8 cellular contexts compared by ENCODE assay signal in the genomic region with DNA sequence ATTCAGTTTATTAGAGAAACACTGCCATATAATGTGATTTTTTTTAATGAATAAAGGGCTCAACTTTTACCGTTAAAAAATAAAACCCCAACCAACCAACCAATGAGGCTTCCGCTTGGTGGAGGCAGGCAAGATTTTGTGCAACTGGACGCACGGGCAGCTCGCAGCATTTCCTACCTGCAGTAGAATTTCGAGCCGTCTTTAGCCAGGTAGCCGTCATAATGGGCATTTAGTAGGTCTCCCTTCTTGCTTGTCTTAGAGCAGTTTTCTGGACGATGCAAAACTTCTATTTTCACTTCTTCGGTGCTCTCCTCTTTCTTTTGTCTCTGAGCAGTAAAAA. TPM values are rescaled to one million over a fixed set of nuclear protein-coding genes. Genes with fewer than 3 reads are reported as not detected.
DNase-seq lines count a peak whose midpoint lies in the region; ATAC-seq and TF ChIP-seq lines count a peak whose summit lies in the region.

No MANE protein-coding gene starts in this region.

- peak overlapping the region; percentile 18 to 92 (median 73) for H3K4me3 ChIP-seq in heart right ventricle
- peak overlapping the region; percentile 87 for H3K4me3 ChIP-seq in mononuclear cell (ENCODE audit: low read length)

- H3K4me1 ChIP-seq in heart right ventricle (peaks cover 0 to 54% (median 44%) of the 10 kb centered on the region in 9 donors), mononuclear cell (ENCODE audit: insufficient read depth, low read length) (peaks cover 41% of the 10 kb centered on the region)

- 2% methylated on average over 10 of the region's 10 CpGs for WGBS in heart right ventricle, 2 donors

- DNase-seq in heart right ventricle = no peak
- no peak for DNase-seq in Right ventricle myocardium superior
- DNase-seq in M059J (ENCODE audit: low read depth) = peak; percentile 33
- peak in 4 of 61 donors; percentile 27 to 56 (median 34) for DNase-seq in caudate nucleus (lab: John Stamatoyannopoulos, UW)
- DNase-seq in RPMI8226 = no peak
- no peak for DNase-seq in A172 (ENCODE audit: low spot score)

- H3K27me3 ChIP-seq in heart right ventricle (no peaks in the 10 kb centered on the region), mononuclear cell (ENCODE audit: insufficient read depth, low read length) (no peaks in the 10 kb centered on the region)

- H3K36me3 ChIP-seq in heart right ventricle = no peaks in the 10 kb centered on the region

- intact Hi-C loops in heart right ventricle (cut with DNase I) (loop anchor here in 3 of 10 donors (1.0 to 2.0 kb wide), 2 partner anchors 27 kb away; partner anchors contain the start of genes PJVK (in 3 of the 3) and PRKRA (in 3 of the 3)), Right ventricle myocardium superior (cut with DNase I) (no loop called here)

- no peaks in the 10 kb centered on the region for H3K9me3 ChIP-seq in heart right ventricle
- no peaks in the 10 kb centered on the region for H3K9me3 ChIP-seq in mononuclear cell (ENCODE audit: low read depth, low read length)

- no peak for TF ChIP-seq CTCF in heart right ventricle (IDR thresholded peaks at IDR 0.05)

- ATAC-seq in heart right ventricle = no peak
- no peak for ATAC-seq in Right ventricle myocardium superior (ENCODE audit: poor library complexity)
- ATAC-seq in GM21367 (IDR thresholded peaks at IDR 0.05; ENCODE audit: unreplicated experiment) = no peak

- H3K27ac ChIP-seq in heart right ventricle (peak overlapping the region; percentile 81 to 97 (median 93)), caudate nucleus (ENCODE audit: low read depth, low read length) (peak overlapping the region; percentile 99)

RNA-seq across cellular contexts. Expression of gene FKBP7, which starts 0.3 kb away (rescaled TPM):
- total RNA-seq in heart right ventricle (10 to 100 TPM in 4 of 10 donors, 1 to 10 TPM in 6; 6.1 to 11.3 (median 9.2) TPM), Right ventricle myocardium superior (6.5 TPM), mononuclear cell (0.21 TPM)
- polyA plus RNA-seq in heart right ventricle = 10 to 100 TPM in 1 of 2 donors, 1 to 10 TPM in 1; 6.1 to 12.4 TPM
- 35.4 and 49.4 TPM in 2 replicates for total RNA-seq in M059J (2014; rRNA removed; shearing (Covaris generic))
- total RNA-seq in A172 (2014; rRNA removed; shearing (Covaris generic)) = 3.6 and 10.5 TPM in 2 replicates

RNA-seq across cellular contexts. Expression of gene PLEKHA3, which starts 2.2 kb away (rescaled TPM):
- total RNA-seq in heart right ventricle (10 to 100 TPM; 32.4 to 53.2 (median 41.4) TPM), Right ventricle myocardium superior (32.2 TPM), mononuclear cell (17.6 TPM)
- 1 to 10 TPM; 2.5 to 6.4 TPM for polyA plus RNA-seq in heart right ventricle
- total RNA-seq in M059J (2014; rRNA removed; shearing (Covaris generic)) = 7.6 and 17.0 TPM in 2 replicates
- total RNA-seq in A172 (2014; rRNA removed; shearing (Covaris generic)) = 34.4 and 63.0 TPM in 2 replicates

RNA-seq across cellular contexts. Expression of gene PJVK, which starts 26.9 kb away (rescaled TPM):
- total RNA-seq in heart right ventricle (1 to 10 TPM in 7 of 10 donors, under 1 TPM in 3; 0.57 to 2.0 (median 1.7) TPM), Right ventricle myocardium superior (1.0 TPM), mononuclear cell (1.2 TPM)
- 1 to 10 TPM in 1 of 2 donors, under 1 TPM in 1; 0.54 to 6.6 TPM for polyA plus RNA-seq in heart right ventricle
- total RNA-seq in M059J (2014; rRNA removed; shearing (Covaris generic)) = not detected in 2 replicates
- 0.31 and 0.55 TPM in 2 replicates for total RNA-seq in A172 (2014; rRNA removed; shearing (Covaris generic))

RNA-seq across cellular contexts. Expression of gene PRKRA, which starts 27.1 kb away (rescaled TPM):
- total RNA-seq in heart right ventricle (10 to 100 TPM; 39.8 to 55.3 (median 44.3) TPM), Right ventricle myocardium superior (42.7 TPM), mononuclear cell (89.5 TPM)
- 10 to 100 TPM; 39.7 to 40.3 TPM for polyA plus RNA-seq in heart right ventricle
- total RNA-seq in M059J (2014; rRNA removed; shearing (Covaris generic)) = 41.5 and 53.7 TPM in 2 replicates
- total RNA-seq in A172 (2014; rRNA removed; shearing (Covaris generic)) = 52.5 and 71.6 TPM in 2 replicates
